In genomic region chr15:49471733-49472132, GRCh38 we compare ENCODE assay signal across 11 cellular contexts. TPM values are rescaled to one million over a fixed set of nuclear protein-coding genes. Genes with fewer than 3 reads are reported as not detected.
DNase-seq lines count a peak whose midpoint lies in the region; ATAC-seq, FAIRE-seq and TF ChIP-seq lines count a peak whose summit lies in the region.
"Had no signal": no experiment of that assay in that cellular context is flagged by ENCODE, and none has a peak within 500 bp of the region (broad histone marks: within the 10 kb centered on the region; RNA-seq: fewer than 3 reads in every experiment).

No MANE protein-coding gene starts in this region.

- no peak for TF ChIP-seq POLR2A in HepG2 (IDR thresholded peaks at IDR 0.05; ENCODE audit: insufficient read depth in 1 of 2, low read depth in 2 of 2, low read length in 2 of 2)

- TF ChIP-seq CTCF in HepG2 (CRISPR knock-in tag; IDR thresholded peaks at IDR 0.05) (no peak), omental fat pad (IDR thresholded peaks at IDR 0.05) (no peak)

- H3F3A ChIP-seq in GM23248 (ENCODE audit: insufficient read depth) = peaks cover 91% of the 10 kb centered on the region

- ATAC-seq in GM19035 (IDR thresholded peaks at IDR 0.05; ENCODE audit: unreplicated experiment) = peak; percentile 86
- peak; percentile 52 for ATAC-seq in HG03457 (IDR thresholded peaks at IDR 0.05; ENCODE audit: unreplicated experiment)
- ATAC-seq in HepG2 = no peak
- no peak for ATAC-seq in omental fat pad (ENCODE audit: low FRiP score)
- ATAC-seq: sciatic nerve had no signal

- in situ Hi-C loops in GM23248 (cut with MboI) = no loop called here
- in situ Hi-C loops in HepG2 (cut with HindIII; ENCODE audit: extremely low pct_ligation_motif_present, low pct_unique_long_range_greater_than_20kb) = no loop called here

- no peaks in the 10 kb centered on the region for H3K9me3 ChIP-seq in GM23248 (ENCODE audit: low read depth)
- H3K9me3 ChIP-seq in HepG2 (ENCODE audit: low read length) = no peaks in the 10 kb centered on the region
- H3K9me3 ChIP-seq: Peyer's patch had no signal

- POLR2A ChIA-PET in HepG2 (lab: Yijun Ruan, JAX) = no interaction called here

- no peak for FAIRE-seq in HepG2 (lab: Jason Lieb, UNC)

- no peak overlapping the region for H3K9ac ChIP-seq in GM23248
- no peak overlapping the region for H3K9ac ChIP-seq in HepG2 (ENCODE audit: insufficient read depth, low read depth, low read length)

- H4K20me1 ChIP-seq in GM23248 (ENCODE audit: insufficient read depth) (no peaks in the 10 kb centered on the region), HepG2 (ENCODE audit: insufficient read depth, low read length) (no peaks in the 10 kb centered on the region)

- intact Hi-C loops in HepG2 (cut with micrococcal nuclease; ENCODE audit: unreplicated experiment) = loop anchor here (1.0 kb wide), 1 partner anchor 532 kb away; no protein-coding TSS in a partner anchor

- CTCF ChIA-PET in HepG2 (lab: Yijun Ruan, JAX; ENCODE audit: low intra/inter-chr PET ratio, low total read pairs) = no interaction called here

- TF ChIP-seq EP300 in HepG2 (IDR thresholded peaks at IDR 0.05; ENCODE audit: low read depth in 2 of 2, low read length in 2 of 2) = no peak
- no peak for TF ChIP-seq EP300 in HepG2 (CRISPR knock-in tag; IDR thresholded peaks at IDR 0.05; ENCODE audit: borderline replicate concordance)

- H3K4me3 ChIP-seq in GM23248 (no peak overlapping the region), HepG2 (replicated peaks in 1 of 3; ENCODE audit: insufficient read depth in 1 of 3, low read depth in 2 of 3, low read length in 3 of 3) (no peak overlapping the region)
- H3K4me3 ChIP-seq: Peyer's patch had no signal

- peaks cover 63% of the 10 kb centered on the region for H3K4me1 ChIP-seq in GM23248 (ENCODE audit: insufficient read depth)
- H3K4me1 ChIP-seq in HepG2 (ENCODE audit: insufficient read depth, low read length) = no peaks in the 10 kb centered on the region
- H3K4me1 ChIP-seq: Peyer's patch had no signal

- TF ChIP-seq RAD21 in HepG2 (CRISPR knock-in tag; IDR thresholded peaks at IDR 0.05) = no peak

- H3K27me3 ChIP-seq in GM23248 (replicated peaks; ENCODE audit: insufficient read depth) (no peaks in the 10 kb centered on the region), HepG2 (ENCODE audit: control insufficient read depth in 1 of 2, insufficient read depth in 2 of 2, low read length in 2 of 2) (no peaks in the 10 kb centered on the region)
- H3K27me3 ChIP-seq: Peyer's patch had no signal

- 94 to 98% methylated on average over 4 of the region's 4 CpGs for WGBS in GM23248 (ENCODE audit: low coverage in 1 of 2, low lambda C conversion rate in 2 of 2, missing lambda C conversion rate in 2 of 2), 2 experiments
- 33% methylated on average over 4 of the region's 4 CpGs for WGBS in HepG2 (ENCODE audit: low lambda C conversion rate)

- H3K79me2 ChIP-seq in GM23248 (ENCODE audit: insufficient read depth) (peaks cover 97% of the 10 kb centered on the region), HepG2 (ENCODE audit: insufficient read depth, low read length) (no peaks in the 10 kb centered on the region)

- no peaks in the 10 kb centered on the region for H3K9me2 ChIP-seq in GM23248 (ENCODE audit: insufficient read depth)

- peak overlapping the region; percentile 40 for H3K27ac ChIP-seq in GM23248
- H3K27ac ChIP-seq in HepG2 (ENCODE audit: extremely low read length, insufficient read depth, low read length) = no peak overlapping the region
- H3K27ac ChIP-seq: Peyer's patch had no signal

- H3K36me3 ChIP-seq in GM23248 (ENCODE audit: low read depth) (peaks cover 38% of the 10 kb centered on the region), HepG2 (replicated peaks in 1 of 2; ENCODE audit: control insufficient read depth in 1 of 2, insufficient read depth in 2 of 2, low read length in 2 of 2) (no peaks in the 10 kb centered on the region)
- H3K36me3 ChIP-seq: Peyer's patch had no signal

- H2AFZ ChIP-seq in GM23248 (no peak overlapping the region), HepG2 (ENCODE audit: low read length) (no peak overlapping the region)

- BruUV-seq in HepG2 (replicated peaks; lab: Mats Ljungman, UMichigan) = no TSS peak

- DNase-seq in GM23248 = no peak
- DNase-seq in HepG2 (ENCODE audit: low spot score) = no peak
- no peak for DNase-seq in NCI-H2029 treated with DMSO at 0.1 percent for 48 hours (lab: John Stamatoyannopoulos, UW)
- no peak for DNase-seq in NCI-H526 treated with DMSO at 0.1 percent for 48 hours (lab: John Stamatoyannopoulos, UW)
- no peak for DNase-seq in omental fat pad (ENCODE audit: low spot score)
- DNase-seq: DMS79, NCI-H187 had no signal

- H3K4me2 ChIP-seq in GM23248 (ENCODE audit: unreplicated experiment) (no peak overlapping the region), HepG2 (ENCODE audit: low read depth, low read length) (no peak overlapping the region)

TF ChIP-seq in HepG2, 621 proteins besides CTCF, POLR2A, EP300 and RAD21 (continues in another document):
- TF ChIP-seq MAFK (conservative IDR thresholded peaks at IDR 0.05 in 1 of 2, IDR thresholded peaks at IDR 0.05 in 1 of 2; ENCODE audit: low read length in 2 of 2) (peak; percentile 55 to 79; a peak in 2 of 4 replicates), MAFF (IDR thresholded peaks at IDR 0.05; ENCODE audit: low read depth, low read length) (peak; percentile 60)

RNA-seq across cellular contexts. Expression of gene FGF7, which starts 48.7 kb away (rescaled TPM):
- total RNA-seq in GM23248 (2014; rRNA removed; shearing (Covaris generic)) = 331 and 351 TPM in 2 replicates
- polyA plus RNA-seq in GM23248 (2016; fragmentation: Nextera tagmentation; extraction: Ambion mirVana) (362 and 400 TPM in 2 replicates), HepG2 (2011; rRNA removed) (not detected in 2 replicates)
- total RNA-seq in HepG2 (2016; rRNA removed; fragmentation: Illumina TruSeq; extraction: Trizol) (not detected in 2 replicates), omental fat pad (100 to 1,000 TPM in 2 of 4 donors, 10 to 100 TPM in 2; 77.1 to 127 (median 102) TPM)
- total RNA-seq in HepG2 (2016; cell fraction: cytosol; rRNA removed; fragmentation: Illumina TruSeq; extraction: Trizol; ENCODE audit: low read depth) = not detected in 2 replicates
- total RNA-seq in HepG2 (2016; cell fraction: insoluble cytoplasmic fraction; rRNA removed; fragmentation: Illumina TruSeq; extraction: Trizol) = not detected in 2 replicates
- not detected in 2 replicates for total RNA-seq in HepG2 (2016; cell fraction: membrane; rRNA removed; fragmentation: Illumina TruSeq; extraction: Trizol)
- total RNA-seq in HepG2 (2016; cell fraction: nucleus; rRNA removed; fragmentation: Illumina TruSeq; extraction: Trizol) = 0.22 TPM in 1 of 2 replicates, not detected in the other
- polyA plus RNA-seq in HepG2 (2011; cell fraction: cytosol; rRNA removed) = not detected in 2 replicates
- not detected in 2 replicates for polyA plus RNA-seq in HepG2 (2011; cell fraction: nucleus; rRNA removed)
- not detected in 2 replicates for polyA plus RNA-seq in HepG2 (2012)
- polyA plus RNA-seq in HepG2 (2016; cell fraction: cytosol; fragmentation: Illumina TruSeq; extraction: Trizol; ENCODE audit: low read depth) = not detected in 2 replicates
- not detected in 2 replicates for polyA plus RNA-seq in HepG2 (2016; cell fraction: insoluble cytoplasmic fraction; fragmentation: Illumina TruSeq; extraction: Trizol; ENCODE audit: low read depth)
- polyA plus RNA-seq in HepG2 (2016; cell fraction: membrane; fragmentation: Illumina TruSeq; extraction: Trizol; ENCODE audit: low read depth) = not detected in 2 replicates
- not detected in 2 replicates for polyA plus RNA-seq in HepG2 (2016; cell fraction: nucleus; fragmentation: Illumina TruSeq; extraction: Trizol; ENCODE audit: insufficient read depth, low read depth)
- polyA minus RNA-seq in HepG2 (2011; rRNA and poly(A)+ RNA removed; ENCODE audit: low replicate concordance) = 9.1 TPM in 1 of 2 replicates, not detected in the other
- not detected in 2 replicates for polyA minus RNA-seq in HepG2 (2011; cell fraction: cytosol; rRNA and poly(A)+ RNA removed)
- polyA minus RNA-seq in HepG2 (2011; cell fraction: nucleus; rRNA and poly(A)+ RNA removed) = 0.25 TPM in 1 of 2 replicates, not detected in the other

Comparison
In these comparisons a context has a peak if more than half of its experiments do, and no peak if none do; other contexts are left out.
1. ATAC-seq: peak in GM19035 (single experiment) and HG03457 (single experiment); none in HepG2 (single experiment) and omental fat pad (single experiment).
2. RNA of gene FGF7, which starts 48.7 kb away (total RNA-seq): 331 to 351 TPM in GM23248 and 77.1 to 127 TPM in omental fat pad; 0.22 TPM in HepG2; every median in the first group is over 10 times any median in the second.